Comparison of ENCODE assay signal across 8 cellular contexts in the genomic region with DNA sequence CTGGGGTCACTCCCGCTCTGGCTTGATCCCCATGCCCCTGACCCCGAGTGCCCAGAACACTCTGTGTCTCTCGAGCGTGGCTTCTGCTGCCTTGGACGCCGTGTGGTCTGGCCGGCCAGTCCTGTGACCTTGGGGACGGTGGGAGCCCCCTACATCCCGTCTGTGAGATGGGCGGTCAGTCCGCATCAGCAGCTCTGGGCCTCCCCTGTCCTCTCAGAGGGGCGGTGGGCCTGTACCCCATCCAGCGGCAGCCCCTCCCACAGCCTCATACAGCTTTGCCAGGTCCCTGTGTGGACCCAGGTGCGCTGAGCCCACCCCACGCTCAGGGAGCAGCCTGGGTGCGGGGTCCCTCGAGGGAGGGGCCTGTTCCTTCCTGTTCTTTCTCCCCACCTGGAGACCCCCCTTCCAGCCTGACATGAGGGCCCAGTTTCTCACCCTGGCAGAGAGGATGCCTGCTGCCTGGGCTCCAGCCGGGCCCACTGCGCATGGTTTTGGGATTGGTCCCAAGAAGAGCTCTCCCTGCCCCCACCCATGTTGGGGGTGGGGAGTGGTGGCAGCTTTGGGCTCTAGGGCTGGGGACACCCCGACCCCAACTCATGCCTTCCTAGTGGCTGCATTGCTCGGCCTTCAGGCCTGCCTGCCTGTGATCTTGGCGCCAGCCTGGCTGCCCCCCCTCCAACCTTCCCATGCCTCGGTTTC. TPM values are rescaled to one million over a fixed set of nuclear protein-coding genes. Genes with fewer than 3 reads are reported as not detected.
A peak's percentile ranks its signal among the peaks of the same experiment; 100 is the strongest.
DNase-seq lines count a peak whose midpoint lies in the region; ATAC-seq and TF ChIP-seq lines count a peak whose summit lies in the region.

No MANE protein-coding gene starts in this region.

- CTCF ChIA-PET in activated naive CD4-positive, alpha-beta T cell treated with anti-CD3 and anti-CD28 coated beads for 36 hours (lab: Charles Lee): interaction anchor here (0.9 kb wide), 1 partner anchor 69 kb away, joined by 3 read pairs; no protein-coding TSS in a partner anchor
- CTCF ChIA-PET in MCF 10A (lab: Yijun Ruan, JAX): interaction anchor here (0.6 to 1.4 kb wide), 3 partner anchors 8 to 69 kb away, joined by 3 to 4 read pairs (median 3); no protein-coding TSS in a partner anchor

- H3K27me3 ChIP-seq in lower lobe of right lung (ENCODE audit: low read depth): no peaks in the 10 kb centered on the region
- H3K27me3 ChIP-seq in upper lobe of right lung: no peaks in the 10 kb centered on the region

- TF ChIP-seq CTCF in MCF 10A (IDR thresholded peaks at IDR 0.05; ENCODE audit: unreplicated experiment): no peak
- no peak for TF ChIP-seq CTCF in lower lobe of right lung (IDR thresholded peaks at IDR 0.05)
- TF ChIP-seq CTCF in upper lobe of right lung (IDR thresholded peaks at IDR 0.05): no peak

- POLR2A ChIA-PET in MCF 10A (lab: Yijun Ruan, JAX): interaction anchor here (1.0 to 1.4 kb wide), 3 partner anchors 9 to 18 kb away, joined by 3 to 5 read pairs (median 3); no protein-coding TSS in a partner anchor

- no peaks in the 10 kb centered on the region for H3K27me3 Mint-ChIP-seq in activated naive CD4-positive, alpha-beta T cell treated with anti-CD3 and anti-CD28 coated beads for 36 hours (ENCODE audit: low read depth)
- H3K27me3 Mint-ChIP-seq in MCF 10A (ENCODE audit: insufficient read depth, unreplicated experiment): no peaks in the 10 kb centered on the region

- H3K9me3 Mint-ChIP-seq in activated naive CD4-positive, alpha-beta T cell treated with anti-CD3 and anti-CD28 coated beads for 36 hours: no peaks in the 10 kb centered on the region
- no peaks in the 10 kb centered on the region for H3K9me3 Mint-ChIP-seq in MCF 10A (ENCODE audit: unreplicated experiment)

- peak overlapping the region; percentile 86 for H3K4me3 Mint-ChIP-seq in activated naive CD4-positive, alpha-beta T cell treated with anti-CD3 and anti-CD28 coated beads for 36 hours
- H3K4me3 Mint-ChIP-seq in MCF 10A (ENCODE audit: unreplicated experiment): peak overlapping the region; percentile 83

- H3K9me3 ChIP-seq in lower lobe of right lung (no peaks in the 10 kb centered on the region), upper lobe of right lung (no peaks in the 10 kb centered on the region)

- peaks cover 35% of the 10 kb centered on the region for H3K4me1 ChIP-seq in lower lobe of right lung
- H3K4me1 ChIP-seq in upper lobe of right lung: peaks cover 20% of the 10 kb centered on the region

- peak overlapping the region; percentile 75 for H3K4me3 ChIP-seq in lower lobe of right lung
- peak overlapping the region; percentile 77 for H3K4me3 ChIP-seq in upper lobe of right lung

- peaks cover 30% of the 10 kb centered on the region for H3K4me1 Mint-ChIP-seq in activated naive CD4-positive, alpha-beta T cell treated with anti-CD3 and anti-CD28 coated beads for 36 hours (ENCODE audit: low read depth)
- H3K4me1 Mint-ChIP-seq in MCF 10A (ENCODE audit: insufficient read depth, unreplicated experiment): peaks cover 11% of the 10 kb centered on the region

- TSS peak; percentile 16 for BruUV-seq in MCF 10A (replicated peaks; lab: Mats Ljungman, UMichigan)

- intact Hi-C loops in activated naive CD4-positive, alpha-beta T cell treated with anti-CD3 and anti-CD28 coated beads for 36 hours (cut with micrococcal nuclease): loop anchor here (2.0 kb wide), 1 partner anchor 50 kb away; no protein-coding TSS in a partner anchor
- intact Hi-C loops in MCF 10A (cut with micrococcal nuclease): no loop called here
- intact Hi-C loops in lower lobe of right lung (cut with DNase I): no loop called here
- intact Hi-C loops in upper lobe of right lung (cut with DNase I): no loop called here

- H3K27ac ChIP-seq in lower lobe of right lung: peak overlapping the region; percentile 73
- H3K27ac ChIP-seq in upper lobe of right lung: peak overlapping the region; percentile 65

- H3K36me3 Mint-ChIP-seq in activated naive CD4-positive, alpha-beta T cell treated with anti-CD3 and anti-CD28 coated beads for 36 hours (ENCODE audit: low read depth): peaks cover 17% of the 10 kb centered on the region
- peaks cover 5% of the 10 kb centered on the region for H3K36me3 Mint-ChIP-seq in MCF 10A (ENCODE audit: insufficient read depth, unreplicated experiment)

- no peak for DNase-seq in activated naive CD4-positive, alpha-beta T cell treated with anti-CD3 and anti-CD28 coated beads for 36 hours
- no peak for DNase-seq in activated naive CD4-positive, alpha-beta T cell (lab: John Stamatoyannopoulos, UW)
- DNase-seq in MCF 10A (ENCODE audit: unreplicated experiment): no peak
- DNase-seq in lower lobe of right lung: no peak
- DNase-seq in upper lobe of right lung: peak; percentile 63
- DNase-seq in amniotic stem cell (lab: John Stamatoyannopoulos, UW): no peak
- DNase-seq in inferior parietal cortex (ENCODE audit: extremely low spot score): no peak
- no peak for DNase-seq in NCI-H2227 (lab: John Stamatoyannopoulos, UW; ENCODE audit: unreplicated experiment)

- ATAC-seq in lower lobe of right lung (peak; percentile 12 to 27), upper lobe of right lung (no peak)

- peak overlapping the region; percentile 88 for H3K27ac Mint-ChIP-seq in activated naive CD4-positive, alpha-beta T cell treated with anti-CD3 and anti-CD28 coated beads for 36 hours
- H3K27ac Mint-ChIP-seq in MCF 10A (ENCODE audit: low read depth, unreplicated experiment): peak overlapping the region; percentile 93

- H3K36me3 ChIP-seq in lower lobe of right lung: no peaks in the 10 kb centered on the region
- H3K36me3 ChIP-seq in upper lobe of right lung: no peaks in the 10 kb centered on the region

RNA-seq across cellular contexts. Expression of a gene that starts 1.5 kb away (rescaled TPM):
- 100 to 1,000 TPM; 106 to 115 TPM for total RNA-seq in activated naive CD4-positive, alpha-beta T cell treated with anti-CD3 and anti-CD28 coated beads for 36 hours
- total RNA-seq in MCF 10A (2022) (154 and 166 TPM in 2 replicates), lower lobe of right lung (69.7 TPM), upper lobe of right lung (74.8 TPM)

RNA-seq across cellular contexts. Expression of a gene that starts 22.8 kb away (rescaled TPM):
- total RNA-seq in activated naive CD4-positive, alpha-beta T cell treated with anti-CD3 and anti-CD28 coated beads for 36 hours: 1 to 10 TPM; 2.0 to 2.6 TPM
- 4.1 and 6.2 TPM in 2 replicates for total RNA-seq in MCF 10A (2022)
- 3.8 TPM for total RNA-seq in lower lobe of right lung
- 3.2 TPM for total RNA-seq in upper lobe of right lung

RNA-seq across cellular contexts. Expression of a gene that starts 53.5 kb away (rescaled TPM):
- total RNA-seq in activated naive CD4-positive, alpha-beta T cell treated with anti-CD3 and anti-CD28 coated beads for 36 hours: not detected
- total RNA-seq in MCF 10A (2022) (31.1 and 50.5 TPM in 2 replicates), lower lobe of right lung (143 TPM), upper lobe of right lung (191 TPM)

Comparison
In these comparisons a context has a peak if more than half of its experiments do, and no peak if none do; other contexts are left out.
1. RNA of a gene that starts 53.5 kb away (total RNA-seq): 191 TPM in upper lobe of right lung (single experiment), 143 TPM in lower lobe of right lung (single experiment) and 31.1 to 50.5 TPM in MCF 10A; not detected in activated naive CD4-positive, alpha-beta T cell treated with anti-CD3 and anti-CD28 coated beads for 36 hours; every median in the first group is over 10 times any median in the second.